27 cellular contexts compared by ENCODE assay signal in the genomic region with DNA sequence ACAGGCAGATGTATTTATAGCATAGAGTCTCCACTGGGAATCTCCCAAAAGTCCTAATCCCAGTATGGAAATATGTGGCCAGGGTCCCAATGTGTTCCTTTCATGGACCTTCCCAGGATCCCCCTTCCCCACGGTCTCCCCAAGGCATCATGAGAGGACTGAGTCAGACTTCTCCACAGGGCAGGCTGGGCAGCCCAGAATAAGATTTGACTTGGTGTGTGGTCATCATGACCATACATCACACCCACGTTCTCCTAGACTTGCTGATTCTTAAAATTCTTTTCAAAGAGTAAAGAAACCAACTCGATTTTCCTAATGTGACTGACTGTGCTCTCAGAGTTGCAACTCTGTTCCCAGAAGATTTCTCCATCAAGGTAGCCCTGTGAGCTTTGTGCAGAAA.
DNase-seq lines count a peak whose midpoint lies in the region; ATAC-seq and TF ChIP-seq lines count a peak whose summit lies in the region.
"Had no signal": no experiment of that assay in that cellular context is flagged by ENCODE, and none has a peak within 500 bp of the region (broad histone marks: within the 10 kb centered on the region; RNA-seq: fewer than 3 reads in every experiment).

No MANE protein-coding gene starts in this region.

- peaks cover 34% of the 10 kb centered on the region for H3K4me1 ChIP-seq in osteoblast (ENCODE audit: insufficient read depth, low read length)
- H3K4me1 ChIP-seq: colonic mucosa, parathyroid adenoma, upper lobe of right lung had no signal

- H3K36me3 Mint-ChIP-seq in activated T-helper 17 cell treated with anti-CD3 and anti-CD28 coated beads, Interleukin-2, amount 50 U/mL, for 72 hours (ENCODE audit: low read depth): no peaks in the 10 kb centered on the region
- H3K36me3 Mint-ChIP-seq: activated naive CD4-positive, alpha-beta T cell treated with anti-CD3 and anti-CD28 coated beads, Interleukin-2, amount 10 ng/mL, durations not matched to agents 7 days and 5 days; natural killer cell had no signal

- no peak overlapping the region for H2AFZ ChIP-seq in osteoblast (ENCODE audit: low read length)
- H2AFZ ChIP-seq: parathyroid adenoma had no signal

- H3K4me3 ChIP-seq in fibroblast of mammary gland (ENCODE audit: control insufficient read depth, low read depth, low read length) (no peak overlapping the region), osteoblast (ENCODE audit: insufficient read depth, low read length) (no peak overlapping the region)
- H3K4me3 ChIP-seq: colonic mucosa, upper lobe of right lung had no signal

- H3K4me2 ChIP-seq in osteoblast (ENCODE audit: insufficient read depth, low read length): peak overlapping the region; percentile 26

- H3K27ac ChIP-seq in osteoblast (ENCODE audit: low read depth, low read length): no peak overlapping the region
- H3K27ac ChIP-seq: colonic mucosa, parathyroid adenoma, upper lobe of right lung had no signal

- no peak overlapping the region for H3K27ac Mint-ChIP-seq in activated T-helper 17 cell treated with anti-CD3 and anti-CD28 coated beads, Interleukin-2, amount 50 U/mL, for 72 hours
- H3K27ac Mint-ChIP-seq: activated naive CD4-positive, alpha-beta T cell treated with anti-CD3 and anti-CD28 coated beads, Interleukin-2, amount 10 ng/mL, durations not matched to agents 7 days and 5 days; endodermal cell; natural killer cell had no signal

- no peaks in the 10 kb centered on the region for H3K27me3 ChIP-seq in osteoblast (ENCODE audit: insufficient read depth, low read length)
- H3K27me3 ChIP-seq: colonic mucosa, upper lobe of right lung had no signal

- peak; percentile 40 for ATAC-seq in activated T-helper 17 cell treated with anti-CD3 and anti-CD28 coated beads, Interleukin-2, amount 50 U/mL, for 72 hours (replicated peaks)
- ATAC-seq: left cardiac atrium, natural killer cell, right cardiac atrium, upper lobe of right lung had no signal

- H3K79me2 ChIP-seq in osteoblast (ENCODE audit: insufficient read depth, low read length): no peaks in the 10 kb centered on the region
- H3K79me2 ChIP-seq: parathyroid adenoma had no signal

- DNase-seq in EL: peak; percentile 61
- DNase-seq in fibroblast of mammary gland (ENCODE audit: low read depth): peak; percentile 83
- peak; percentile 94 for DNase-seq in osteoblast (ENCODE audit: insufficient read length, low spot score, missing footprints)
- no peak for DNase-seq in OCI-M2 (lab: John Stamatoyannopoulos, UW; ENCODE audit: unreplicated experiment)
- no peak for DNase-seq in UCSD-AML1 (lab: John Stamatoyannopoulos, UW; ENCODE audit: unreplicated experiment)
- no peak for DNase-seq in GM10266 (ENCODE audit: extremely low spot score)
- DNase-seq in activated CD8-positive, alpha-beta memory T cell treated with anti-CD3 and anti-CD28 coated beads for 24 hours: no peak
- DNase-seq: ACHN; activated naive CD4-positive, alpha-beta T cell treated with anti-CD3 and anti-CD28 coated beads, Interleukin-2, amount 10 ng/mL, durations not matched to agents 7 days and 5 days; activated T-cell treated with anti-CD3 and anti-CD28 coated beads, Interleukin-2, amount 50 U/mL, for 48 hours; aorta; colonic mucosa; HCEC 1CT; left cardiac atrium; natural killer cell; NCI-H1092 treated with DMSO at 0.1 percent for 48 hours; NCI-H2029 treated with DMSO at 0.1 percent for 48 hours; NCI-H226; NCI-H82; OCI-M1; right cardiac atrium; SHP77 treated with DMSO at 0.1 percent for 48 hours; stimulated activated CD4-positive, alpha-beta T cell treated with anti-CD3 and anti-CD28 coated beads, Interleukin-15, amount 100 ng/mL, for 24 hours; upper lobe of right lung had no signal

- no peaks in the 10 kb centered on the region for H3K4me1 Mint-ChIP-seq in activated T-helper 17 cell treated with anti-CD3 and anti-CD28 coated beads, Interleukin-2, amount 50 U/mL, for 72 hours
- H3K4me1 Mint-ChIP-seq: activated naive CD4-positive, alpha-beta T cell treated with anti-CD3 and anti-CD28 coated beads, Interleukin-2, amount 10 ng/mL, durations not matched to agents 7 days and 5 days; endodermal cell; natural killer cell had no signal

- H3K9me3 Mint-ChIP-seq in activated T-helper 17 cell treated with anti-CD3 and anti-CD28 coated beads, Interleukin-2, amount 50 U/mL, for 72 hours: peaks cover 3% of the 10 kb centered on the region
- H3K9me3 Mint-ChIP-seq: activated naive CD4-positive, alpha-beta T cell treated with anti-CD3 and anti-CD28 coated beads, Interleukin-2, amount 10 ng/mL, durations not matched to agents 7 days and 5 days; endodermal cell; natural killer cell had no signal

- H3K9me3 ChIP-seq in osteoblast (ENCODE audit: low read depth, low read length): no peaks in the 10 kb centered on the region
- H3K9me3 ChIP-seq: colonic mucosa, upper lobe of right lung had no signal

- TF ChIP-seq CTCF in fibroblast of mammary gland (conservative IDR thresholded peaks at IDR 0.05; ENCODE audit: control insufficient read depth, insufficient read depth, low read depth, low read length) (no peak), osteoblast (IDR thresholded peaks at IDR 0.05; ENCODE audit: extremely low read depth, low read depth, low read length) (no peak), GM10266 (IDR thresholded peaks at IDR 0.05; ENCODE audit: control insufficient read depth, insufficient read depth, low read depth, missing control alignments) (no peak)

- H3K36me3 ChIP-seq in osteoblast (ENCODE audit: insufficient read depth, low read length): no peaks in the 10 kb centered on the region
- H3K36me3 ChIP-seq: colonic mucosa, upper lobe of right lung had no signal

- H4K20me1 ChIP-seq in osteoblast (ENCODE audit: insufficient read depth, low read length): no peaks in the 10 kb centered on the region

- no peaks in the 10 kb centered on the region for H3K27me3 Mint-ChIP-seq in activated T-helper 17 cell treated with anti-CD3 and anti-CD28 coated beads, Interleukin-2, amount 50 U/mL, for 72 hours

- H3K4me3 Mint-ChIP-seq in activated T-helper 17 cell treated with anti-CD3 and anti-CD28 coated beads, Interleukin-2, amount 50 U/mL, for 72 hours: no peak overlapping the region
- H3K4me3 Mint-ChIP-seq: activated naive CD4-positive, alpha-beta T cell treated with anti-CD3 and anti-CD28 coated beads, Interleukin-2, amount 10 ng/mL, durations not matched to agents 7 days and 5 days; endodermal cell; natural killer cell had no signal

Comparison
In these comparisons a context has a peak if more than half of its experiments do, and no peak if none do; other contexts are left out.
1. DNase-seq: peak in EL (single experiment), fibroblast of mammary gland (single experiment) and osteoblast (single experiment); none in OCI-M2 (single experiment), UCSD-AML1 (single experiment), GM10266 (single experiment) and activated CD8-positive, alpha-beta memory T cell treated with anti-CD3 and anti-CD28 coated beads for 24 hours (single experiment).